In genomic region chr6:44705611-44706010, GRCh38 we compare ENCODE assay signal across 15 cellular contexts.
"Had no signal": no experiment of that assay in that cellular context is flagged by ENCODE, and none has a peak within 500 bp of the region (broad histone marks: within the 10 kb centered on the region; RNA-seq: fewer than 3 reads in every experiment).

No MANE protein-coding gene starts in this region.

- H3K27me3 ChIP-seq: heart left ventricle, ovary, tibial artery, upper lobe of left lung, uterus had no signal

- DNase-seq: effector CD4-positive, alpha-beta T cell; heart left ventricle; hippocampal formation; mammary epithelial cell; naive thymus-derived CD4-positive, alpha-beta T cell; nucleus accumbens; ovary; right cardiac atrium; small intestine; stimulated activated CD4-positive, alpha-beta T cell treated with anti-CD3 and anti-CD28 coated beads, Interleukin-12 subunit alpha, Interleukin-12 subunit beta, amount 100 ng/mL, for 4 hours; stimulated activated naive CD4-positive, alpha-beta T cell treated with Interleukin-2 at 50 U/mL for 16 hours; tibial artery; upper lobe of left lung; uterus had no signal

- ATAC-seq: heart left ventricle; naive thymus-derived CD4-positive, alpha-beta T cell; right cardiac atrium had no signal

- H3K27ac ChIP-seq: coronary artery, heart left ventricle, ovary, tibial artery, upper lobe of left lung, uterus had no signal

- H3K4me1 ChIP-seq: heart left ventricle, tibial artery, upper lobe of left lung, uterus had no signal

- H3K4me3 Mint-ChIP-seq: naive thymus-derived CD4-positive, alpha-beta T cell had no signal

- H3K27me3 Mint-ChIP-seq: naive thymus-derived CD4-positive, alpha-beta T cell had no signal

- H3K36me3 ChIP-seq: heart left ventricle, ovary, tibial artery, upper lobe of left lung, uterus had no signal

- H3K9me3 ChIP-seq: heart left ventricle, ovary, tibial artery, upper lobe of left lung, uterus had no signal

- H3K4me3 ChIP-seq: coronary artery, heart left ventricle, ovary, tibial artery, upper lobe of left lung, uterus had no signal
